27 cellular contexts compared by ENCODE assay signal in genomic region chr12:22266101-22266500, GRCh38.
A peak's percentile ranks its signal among the peaks of the same experiment; 100 is the strongest.
DNase-seq lines count a peak whose midpoint lies in the region; ATAC-seq, FAIRE-seq and TF ChIP-seq lines count a peak whose summit lies in the region.
"Had no signal": no experiment of that assay in that cellular context is flagged by ENCODE, and none has a peak within 500 bp of the region (broad histone marks: within the 10 kb centered on the region; RNA-seq: fewer than 3 reads in every experiment).

No MANE protein-coding gene starts in this region.

- H3K27ac ChIP-seq in SK-N-SH (ENCODE audit: low read depth in 2 of 2, low read length in 1 of 2) (no peak overlapping the region), lower lobe of right lung (no peak overlapping the region)
- H3K27ac ChIP-seq: GM23248, SJSA1 had no signal

- no peak overlapping the region for H3K4me3 ChIP-seq in SK-N-SH (ENCODE audit: low read depth in 2 of 2, low read length in 1 of 2)
- no peak overlapping the region for H3K4me3 ChIP-seq in lower lobe of right lung
- H3K4me3 ChIP-seq: GM23248, HAP-1, K562, SJSA1 had no signal

- TF ChIP-seq RAD21 in SK-N-SH (IDR thresholded peaks at IDR 0.05; ENCODE audit: low read length) = no peak

- no peak for TF ChIP-seq EP300 in SK-N-SH (IDR thresholded peaks at IDR 0.05; ENCODE audit: borderline replicate concordance in 1 of 2, low read depth in 1 of 2, low read length in 1 of 2)

- H3K9me2 ChIP-seq in SK-N-SH = no peaks in the 10 kb centered on the region

- peak; percentile 41 for FAIRE-seq in H54 (lab: Jason Lieb, UNC)
- FAIRE-seq: GM18507, HepG2, K562 had no signal

- no peak for ATAC-seq in lower lobe of right lung
- ATAC-seq: HepG2, K562 had no signal

- CTCF ChIA-PET in SK-N-SH (lab: Yijun Ruan, JAX) (no interaction called here), HEK293T (lab: Yijun Ruan, JAX) (no interaction called here)

- H3K9ac ChIP-seq in SK-N-SH = no peak overlapping the region
- H3K9ac ChIP-seq: GM23248 had no signal

- intact Hi-C loops in lower lobe of right lung (cut with DNase I) = no loop called here

- H3K4me1 ChIP-seq in SK-N-SH (ENCODE audit: control insufficient read depth in 1 of 2, insufficient read depth in 2 of 2, low read depth in 1 of 2, low read length in 1 of 2) = no peaks in the 10 kb centered on the region; a peak in 2 of 4 replicates
- peaks cover 7% of the 10 kb centered on the region for H3K4me1 ChIP-seq in lower lobe of right lung
- H3K4me1 ChIP-seq: HAP-1 had no signal

- H4K20me1 ChIP-seq in SK-N-SH (ENCODE audit: insufficient read depth) = no peaks in the 10 kb centered on the region

- POLR2A ChIA-PET in SK-N-SH (lab: Yijun Ruan, JAX) (no interaction called here), HEK293T (lab: Yijun Ruan, JAX) (no interaction called here)

- DNase-seq in H54 (ENCODE audit: insufficient read length, low spot score) = no peak
- no peak for DNase-seq in SK-N-SH
- peak; percentile 36 for DNase-seq in kidney tubule cell (ENCODE audit: low spot score)
- DNase-seq in NCI-H748 treated with DMSO at 0.1 percent for 48 hours (lab: John Stamatoyannopoulos, UW) = no peak
- no peak for DNase-seq in lower lobe of right lung
- no peak for DNase-seq in GF-D8 (lab: John Stamatoyannopoulos, UW)
- no peak for DNase-seq in HEK293T (ENCODE audit: extremely low spot score)
- DNase-seq: Calu3, DND-41, GM23248, Kasumi-1, NCI-H1092 treated with DMSO at 0.1 percent for 48 hours, NCI-H1436, NCI-H187, NCI-H2081 treated with DMSO at 0.1 percent for 48 hours, NCI-H2171, NCI-H345, NCI-H524, NCI-H774, Right ventricle myocardium superior, RPMI8226, T-helper 1 cell had no signal

- H3F3A ChIP-seq in SK-N-SH (replicated peaks; ENCODE audit: insufficient read depth) = no peaks in the 10 kb centered on the region

- TF ChIP-seq POLR2A in H54 (IDR thresholded peaks at IDR 0.05; ENCODE audit: low read depth, low read length) = no peak

- H3K9me3 ChIP-seq in SK-N-SH = no peaks in the 10 kb centered on the region
- H3K9me3 ChIP-seq in lower lobe of right lung = no peaks in the 10 kb centered on the region
- H3K9me3 ChIP-seq: HAP-1, SJSA1 had no signal

- TF ChIP-seq CTCF in SK-N-SH (IDR thresholded peaks at IDR 0.05) (no peak), lower lobe of right lung (IDR thresholded peaks at IDR 0.05) (no peak)

- WGBS in SK-N-SH (ENCODE audit: low lambda C conversion rate) = 11% methylated on average over 5 of the region's 5 CpGs

- H2AFZ ChIP-seq in SK-N-SH (ENCODE audit: low read depth) = no peak overlapping the region
- H2AFZ ChIP-seq: GM23248 had no signal

- H3K27me3 ChIP-seq in SK-N-SH (ENCODE audit: insufficient read depth) = no peaks in the 10 kb centered on the region; the same call in 1 of the 2 replicates
- no peaks in the 10 kb centered on the region for H3K27me3 ChIP-seq in lower lobe of right lung (ENCODE audit: low read depth)
- H3K27me3 ChIP-seq: SJSA1 had no signal

- H3K36me3 ChIP-seq in SK-N-SH (replicated peaks in 1 of 2; ENCODE audit: control insufficient read depth in 1 of 2, insufficient read depth in 2 of 2, low read length in 1 of 2) (no peaks in the 10 kb centered on the region), lower lobe of right lung (no peaks in the 10 kb centered on the region)
- H3K36me3 ChIP-seq: HAP-1, SJSA1 had no signal

- H3K4me2 ChIP-seq in SK-N-SH = no peak overlapping the region

- no peaks in the 10 kb centered on the region for H3K79me2 ChIP-seq in SK-N-SH (ENCODE audit: insufficient read depth)

TF ChIP-seq in SK-N-SH, 30 proteins besides CTCF, POLR2A, EP300 and RAD21 (continues in another document):
- no peak for TF ChIP-seq POLR2AphosphoS5 (IDR thresholded peaks at IDR 0.05; ENCODE audit: low read depth, low read length)
- TF ChIP-seq FOXM1 (IDR thresholded peaks at IDR 0.05; ENCODE audit: low read depth) = no peak
- TF ChIP-seq FOSL2 (IDR thresholded peaks at IDR 0.05; ENCODE audit: borderline replicate concordance, low read depth) = peak; percentile 11; the same call in 1 of the 2 replicates
- TF ChIP-seq IRF3 (IDR thresholded peaks at IDR 0.05; ENCODE audit: low read depth, low read length) = no peak
- no peak for TF ChIP-seq REST (IDR thresholded peaks at IDR 0.05; ENCODE audit: low read depth, low read length)
- TF ChIP-seq EZH2phosphoT487 (IDR thresholded peaks at IDR 0.05; ENCODE audit: borderline replicate concordance, low read depth) = no peak
- no peak for TF ChIP-seq RFX5 (IDR thresholded peaks at IDR 0.05; ENCODE audit: low read length)
- no peak for TF ChIP-seq RCOR1 (IDR thresholded peaks at IDR 0.05; ENCODE audit: low read length)

TF ChIP-seq in HEK293T, 16 proteins besides CTCF, POLR2A, EP300 and RAD21:
- TF ChIP-seq ZNF384 (IDR thresholded peaks at IDR 0.05) (no peak), HDGF (IDR thresholded peaks at IDR 0.05; ENCODE audit: borderline replicate concordance) (no peak), PKNOX1 (IDR thresholded peaks at IDR 0.05) (no peak), TARDBP (IDR thresholded peaks at IDR 0.05) (no peak), NFRKB (IDR thresholded peaks at IDR 0.05) (no peak), ELF4 (IDR thresholded peaks at IDR 0.05) (no peak), CTBP1 (IDR thresholded peaks at IDR 0.05; ENCODE audit: borderline replicate concordance) (no peak), SUZ12 (IDR thresholded peaks at IDR 0.05) (no peak), FOXA1 (IDR thresholded peaks at IDR 0.05) (no peak)
